ENCODE assay signal across 38 cellular contexts in the genomic region with DNA sequence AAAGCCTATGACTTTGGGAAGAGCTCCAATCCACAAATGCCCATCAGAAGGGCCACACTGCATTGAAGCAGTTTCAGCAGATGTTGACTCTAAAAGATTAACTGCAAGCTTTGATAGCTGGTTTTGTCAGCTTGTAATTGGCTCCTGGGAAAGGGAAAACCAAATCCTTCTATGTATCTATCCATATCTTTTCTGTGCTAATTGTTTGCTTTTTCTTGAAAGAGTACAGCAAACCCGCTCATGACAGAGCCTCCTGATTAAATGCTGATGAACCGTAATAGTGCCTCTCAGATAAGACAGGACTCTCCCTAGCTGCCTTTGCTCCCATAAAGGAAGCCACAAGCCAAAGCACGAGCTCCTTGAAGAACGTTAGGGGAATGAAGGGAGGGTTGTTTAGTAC.
"Had no signal": no experiment of that assay in that cellular context is flagged by ENCODE, and none has a peak within 500 bp of the region (broad histone marks: within the 10 kb centered on the region; RNA-seq: fewer than 3 reads in every experiment).

No MANE protein-coding gene starts in this region.

- H3K4me3 ChIP-seq: MG63, Peyer's patch, SJSA1 had no signal

- DNase-seq: activated CD4-positive, alpha-beta memory T cell treated with anti-CD3 and anti-CD28 coated beads, Interleukin-2, amount 10 ng/mL, durations not matched to agents 7 days and 5 days; activated CD4-positive, alpha-beta T cell treated with anti-CD3 and anti-CD28 coated beads for 1 hour; activated CD4-positive, alpha-beta T cell treated with anti-CD3 and anti-CD28 coated beads for 48 hours; activated CD4-positive, CD25-positive, alpha-beta regulatory T cell; activated CD8-positive, alpha-beta memory T cell treated with anti-CD3 and anti-CD28 coated beads for 24 hours; activated CD8-positive, alpha-beta memory T cell treated with anti-CD3 and anti-CD28 coated beads, Interleukin-2, amount 10 ng/mL, durations not matched to agents 7 days and 5 days; activated CD8-positive, alpha-beta memory T cell treated with anti-CD3 and anti-CD28 coated beads, Interleukin-2, amount 50 U/mL, for 48 hours; activated effector memory CD4-positive, alpha-beta T cell treated with Interleukin-2 at 50 U/mL for 16 hours; activated naive CD4-positive, alpha-beta T cell treated with anti-CD3 and anti-CD28 coated beads, Interleukin-2, amount 10 ng/mL, durations not matched to agents 7 days and 5 days; activated naive CD8-positive, alpha-beta T cell treated with anti-CD3 and anti-CD28 coated beads, Interleukin-2, amount 50 U/mL, for 24 hours; activated T-cell treated with anti-CD3 and anti-CD28 coated beads, Interleukin-2, amount 50 U/mL, for 48 hours; amniotic stem cell; aorta; brain microvascular endothelial cell; central memory CD4-positive, alpha-beta T cell; Kasumi-1; MG63; MV-4-11; NCI-H1092; NCI-H1436 treated with DMSO at 0.1 percent for 48 hours; NCI-H1694 treated with DMSO at 0.1 percent for 48 hours; NCI-H2029 treated with DMSO at 0.1 percent for 48 hours; NCI-H2171 treated with DMSO at 0.1 percent for 48 hours; NCI-H2227 treated with DMSO at 0.1 percent for 48 hours; NCI-H446; NCI-H510A treated with DMSO at 0.1 percent for 48 hours; NCI-H526 treated with DMSO at 0.1 percent for 48 hours; NCI-H774; PC-3; Peyer's patch; RPMI8226; SHP77 treated with DMSO at 0.1 percent for 48 hours; SK-N-SH had no signal

- H3K9me3 Mint-ChIP-seq: activated CD4-positive, alpha-beta memory T cell treated with anti-CD3 and anti-CD28 coated beads, Interleukin-2, amount 10 ng/mL, durations not matched to agents 7 days and 5 days; activated naive CD4-positive, alpha-beta T cell treated with anti-CD3 and anti-CD28 coated beads, Interleukin-2, amount 10 ng/mL, durations not matched to agents 7 days and 5 days; activated naive CD8-positive, alpha-beta T cell treated with anti-CD3 and anti-CD28 coated beads, Interleukin-2, amount 50 U/mL, for 24 hours; T-helper 1 cell treated with Interleukin-12 subunit alpha and Interleukin-12 subunit beta and Interleukin-4 antibody, amounts not matched to agents 30 μg/mL and 1 μg/mL, for 36 hours; T-helper 2 cell treated with Interferon-gamma antibody and Interleukin-4, amounts not matched to agents 5 μg/mL and 100 μg/mL, for 36 hours had no signal

- H3K36me3 Mint-ChIP-seq: activated CD8-positive, alpha-beta memory T cell treated with anti-CD3 and anti-CD28 coated beads, Interleukin-2, amount 10 ng/mL, durations not matched to agents 7 days and 5 days; activated naive CD4-positive, alpha-beta T cell treated with anti-CD3 and anti-CD28 coated beads, Interleukin-2, amount 10 ng/mL, durations not matched to agents 7 days and 5 days; activated naive CD8-positive, alpha-beta T cell had no signal

- H3K27me3 ChIP-seq: brain microvascular endothelial cell, MG63, Peyer's patch, SJSA1 had no signal

- H3K4me2 ChIP-seq: SK-N-SH had no signal

- H3K27ac ChIP-seq: brain microvascular endothelial cell, Peyer's patch, SJSA1, VCaP had no signal

- H3K9ac ChIP-seq: SK-N-SH had no signal

- H3K36me3 ChIP-seq: brain microvascular endothelial cell, MG63, Peyer's patch, SJSA1 had no signal

- H3K4me1 ChIP-seq: Peyer's patch, SJSA1 had no signal

- H3K9me2 ChIP-seq: SK-N-SH had no signal

- H3K27me3 Mint-ChIP-seq: activated CD4-positive, alpha-beta memory T cell treated with anti-CD3 and anti-CD28 coated beads, Interleukin-2, amount 10 ng/mL, durations not matched to agents 7 days and 5 days; activated CD8-positive, alpha-beta memory T cell treated with anti-CD3 and anti-CD28 coated beads, Interleukin-2, amount 10 ng/mL, durations not matched to agents 7 days and 5 days; activated naive CD8-positive, alpha-beta T cell; activated naive CD8-positive, alpha-beta T cell treated with anti-CD3 and anti-CD28 coated beads, Interleukin-2, amount 50 U/mL, for 24 hours had no signal

- H3K9me3 ChIP-seq: MG63, Peyer's patch, SJSA1, SK-N-SH had no signal

- H3K4me1 Mint-ChIP-seq: activated CD4-positive, alpha-beta memory T cell treated with anti-CD3 and anti-CD28 coated beads, Interleukin-2, amount 10 ng/mL, durations not matched to agents 7 days and 5 days; activated CD8-positive, alpha-beta memory T cell treated with anti-CD3 and anti-CD28 coated beads, Interleukin-2, amount 10 ng/mL, durations not matched to agents 7 days and 5 days; activated naive CD4-positive, alpha-beta T cell treated with anti-CD3 and anti-CD28 coated beads, Interleukin-2, amount 10 ng/mL, durations not matched to agents 7 days and 5 days; activated naive CD8-positive, alpha-beta T cell treated with anti-CD3 and anti-CD28 coated beads, Interleukin-2, amount 50 U/mL, for 24 hours had no signal

- H3K27ac Mint-ChIP-seq: activated CD4-positive, alpha-beta memory T cell treated with anti-CD3 and anti-CD28 coated beads, Interleukin-2, amount 10 ng/mL, durations not matched to agents 7 days and 5 days; activated CD8-positive, alpha-beta memory T cell treated with anti-CD3 and anti-CD28 coated beads, Interleukin-2, amount 10 ng/mL, durations not matched to agents 7 days and 5 days; activated naive CD4-positive, alpha-beta T cell treated with anti-CD3 and anti-CD28 coated beads, Interleukin-2, amount 10 ng/mL, durations not matched to agents 7 days and 5 days; activated naive CD8-positive, alpha-beta T cell; activated naive CD8-positive, alpha-beta T cell treated with anti-CD3 and anti-CD28 coated beads, Interleukin-2, amount 50 U/mL, for 24 hours; T-helper 1 cell treated with Interleukin-12 subunit alpha and Interleukin-12 subunit beta and Interleukin-4 antibody, amounts not matched to agents 30 μg/mL and 1 μg/mL, for 36 hours; T-helper 2 cell treated with Interferon-gamma antibody and Interleukin-4, amounts not matched to agents 5 μg/mL and 100 μg/mL, for 36 hours had no signal

- ATAC-seq: activated CD8-positive, alpha-beta memory T cell treated with anti-CD3 and anti-CD28 coated beads, Interleukin-2, amount 10 ng/mL, durations not matched to agents 7 days and 5 days; activated naive CD8-positive, alpha-beta T cell treated with anti-CD3 and anti-CD28 coated beads, Interleukin-2, amount 50 U/mL, for 24 hours; PC-3 had no signal

- H3K4me3 Mint-ChIP-seq: activated CD4-positive, alpha-beta memory T cell treated with anti-CD3 and anti-CD28 coated beads, Interleukin-2, amount 10 ng/mL, durations not matched to agents 7 days and 5 days; activated CD8-positive, alpha-beta memory T cell treated with anti-CD3 and anti-CD28 coated beads, Interleukin-2, amount 10 ng/mL, durations not matched to agents 7 days and 5 days; activated naive CD4-positive, alpha-beta T cell treated with anti-CD3 and anti-CD28 coated beads, Interleukin-2, amount 10 ng/mL, durations not matched to agents 7 days and 5 days; activated naive CD8-positive, alpha-beta T cell; activated naive CD8-positive, alpha-beta T cell treated with anti-CD3 and anti-CD28 coated beads, Interleukin-2, amount 50 U/mL, for 24 hours; T-helper 1 cell treated with Interleukin-12 subunit alpha and Interleukin-12 subunit beta and Interleukin-4 antibody, amounts not matched to agents 30 μg/mL and 1 μg/mL, for 36 hours; T-helper 2 cell treated with Interferon-gamma antibody and Interleukin-4, amounts not matched to agents 5 μg/mL and 100 μg/mL, for 36 hours had no signal
